In the genomic region with DNA sequence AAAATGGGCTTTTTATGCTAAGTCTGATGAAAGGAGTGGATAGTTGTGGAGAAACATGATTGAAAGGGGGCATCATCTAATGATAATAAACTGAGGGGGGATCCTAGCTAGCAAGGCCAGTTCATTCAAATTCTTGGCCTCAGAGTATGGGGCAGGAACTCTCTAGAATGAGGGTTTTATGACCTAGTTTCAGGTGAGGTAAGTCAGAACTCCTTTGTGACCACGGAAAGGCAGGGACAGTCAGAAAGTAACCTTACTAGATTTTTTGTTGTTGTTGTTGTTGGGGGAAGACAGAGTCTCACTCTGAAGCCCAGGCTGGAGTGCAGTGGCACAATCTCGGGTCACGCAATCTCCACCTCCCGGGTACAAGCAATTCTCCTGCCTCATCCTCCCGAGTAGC, we compare ENCODE assay signal across 19 cellular contexts. TPM values are rescaled to one million over a fixed set of nuclear protein-coding genes. Genes with fewer than 3 reads are reported as not detected.
DNase-seq lines count a peak whose midpoint lies in the region; ATAC-seq and TF ChIP-seq lines count a peak whose summit lies in the region.
"Had no signal": no experiment of that assay in that cellular context is flagged by ENCODE, and none has a peak within 500 bp of the region (broad histone marks: within the 10 kb centered on the region; RNA-seq: fewer than 3 reads in every experiment).

No MANE protein-coding gene starts in this region.

- CTCF ChIA-PET in activated naive CD4-positive, alpha-beta T cell treated with anti-CD3 and anti-CD28 coated beads for 36 hours (lab: Charles Lee) = interaction anchor here (0.7 kb wide), 1 partner anchor 1123 kb away, joined by 3 read pairs; no protein-coding TSS in a partner anchor

- H3F3A ChIP-seq in Loucy (ENCODE audit: low read depth) = no peaks in the 10 kb centered on the region

- peaks cover under 1% of the 10 kb centered on the region; the same call in 1 of the 2 replicates for H3K9me3 ChIP-seq in Loucy (ENCODE audit: insufficient read depth, low read depth, low read length)
- H3K9me3 ChIP-seq: HAP-1 had no signal

- H3K4me1 Mint-ChIP-seq in activated naive CD4-positive, alpha-beta T cell treated with anti-CD3 and anti-CD28 coated beads for 36 hours (ENCODE audit: low read depth) = peaks cover 26% of the 10 kb centered on the region
- peaks cover 45% of the 10 kb centered on the region for H3K4me1 Mint-ChIP-seq in stimulated activated effector memory CD8-positive, alpha-beta T cell treated with anti-CD3 and anti-CD28 coated beads, Interleukin-12 subunit alpha, Interleukin-12 subunit beta, amount 100 ng/mL, for 72 hours

- ATAC-seq in GM18870 (IDR thresholded peaks at IDR 0.05; ENCODE audit: unreplicated experiment) = peak; percentile 53
- ATAC-seq in stimulated activated effector memory CD8-positive, alpha-beta T cell treated with anti-CD3 and anti-CD28 coated beads, Interleukin-12 subunit alpha, Interleukin-12 subunit beta, amount 100 ng/mL, for 72 hours = peak; percentile 65
- ATAC-seq in GM21528 (IDR thresholded peaks at IDR 0.05; ENCODE audit: low FRiP score, unreplicated experiment) = no peak
- no peak for ATAC-seq in GM18517 (IDR thresholded peaks at IDR 0.05; ENCODE audit: unreplicated experiment)
- ATAC-seq: CD8-positive, alpha-beta T cell had no signal

- H3K4me3 ChIP-seq in Loucy (ENCODE audit: low read length, poor library complexity, severe bottlenecking) = no peak overlapping the region
- H3K4me3 ChIP-seq: GM23248, HAP-1 had no signal

- no peak overlapping the region for H2AFZ ChIP-seq in Loucy (ENCODE audit: low read length)

- intact Hi-C loops in activated naive CD4-positive, alpha-beta T cell treated with anti-CD3 and anti-CD28 coated beads for 36 hours (cut with micrococcal nuclease) = no loop called here

- H3K27ac Mint-ChIP-seq in activated naive CD4-positive, alpha-beta T cell treated with anti-CD3 and anti-CD28 coated beads for 36 hours = no peak overlapping the region
- H3K27ac Mint-ChIP-seq in stimulated activated effector memory CD8-positive, alpha-beta T cell treated with anti-CD3 and anti-CD28 coated beads, Interleukin-12 subunit alpha, Interleukin-12 subunit beta, amount 100 ng/mL, for 72 hours = no peak overlapping the region
- H3K27ac Mint-ChIP-seq: CD8-positive, alpha-beta T cell had no signal

- no peak for TF ChIP-seq CTCF in Loucy (conservative IDR thresholded peaks at IDR 0.05; ENCODE audit: low read length)

- H3K36me3 Mint-ChIP-seq in activated naive CD4-positive, alpha-beta T cell treated with anti-CD3 and anti-CD28 coated beads for 36 hours (ENCODE audit: low read depth) = peaks cover 2% of the 10 kb centered on the region
- no peaks in the 10 kb centered on the region for H3K36me3 Mint-ChIP-seq in stimulated activated effector memory CD8-positive, alpha-beta T cell treated with anti-CD3 and anti-CD28 coated beads, Interleukin-12 subunit alpha, Interleukin-12 subunit beta, amount 100 ng/mL, for 72 hours

- H3K9me3 Mint-ChIP-seq in activated naive CD4-positive, alpha-beta T cell treated with anti-CD3 and anti-CD28 coated beads for 36 hours = no peaks in the 10 kb centered on the region
- no peaks in the 10 kb centered on the region for H3K9me3 Mint-ChIP-seq in stimulated activated effector memory CD8-positive, alpha-beta T cell treated with anti-CD3 and anti-CD28 coated beads, Interleukin-12 subunit alpha, Interleukin-12 subunit beta, amount 100 ng/mL, for 72 hours
- H3K9me3 Mint-ChIP-seq: CD8-positive, alpha-beta T cell had no signal

- peak; percentile 16 for DNase-seq in activated naive CD4-positive, alpha-beta T cell treated with anti-CD3 and anti-CD28 coated beads for 36 hours
- DNase-seq in activated naive CD4-positive, alpha-beta T cell (lab: John Stamatoyannopoulos, UW) = no peak
- no peak for DNase-seq in stimulated activated effector memory CD8-positive, alpha-beta T cell treated with anti-CD3 and anti-CD28 coated beads, Interleukin-12 subunit alpha, Interleukin-12 subunit beta, amount 100 ng/mL, for 72 hours (ENCODE audit: low spot score in 2 of 2)
- DNase-seq: Calu3; CD8-positive, alpha-beta T cell; GM23248; KG1; NCI-H1417; NCI-H187; NCI-H2227 treated with DMSO at 0.1 percent for 48 hours; NCI-H524; NCI-H82; SHP77 had no signal

- peaks cover 38% of the 10 kb centered on the region for H3K4me1 ChIP-seq in Loucy (ENCODE audit: insufficient read depth, low read length, poor library complexity, severe bottlenecking)

- no peaks in the 10 kb centered on the region for H3K9me2 ChIP-seq in Loucy (replicated peaks; ENCODE audit: low read depth, low read length)

- peak overlapping the region; percentile 93 for H3K4me2 ChIP-seq in Loucy (ENCODE audit: low read depth, low read length, poor library complexity, severe bottlenecking)

- H3K4me3 Mint-ChIP-seq in activated naive CD4-positive, alpha-beta T cell treated with anti-CD3 and anti-CD28 coated beads for 36 hours = no peak overlapping the region
- no peak overlapping the region for H3K4me3 Mint-ChIP-seq in stimulated activated effector memory CD8-positive, alpha-beta T cell treated with anti-CD3 and anti-CD28 coated beads, Interleukin-12 subunit alpha, Interleukin-12 subunit beta, amount 100 ng/mL, for 72 hours

- H3K9ac ChIP-seq in Loucy (ENCODE audit: low read depth, low read length, poor library complexity, severe bottlenecking) = no peak overlapping the region
- H3K9ac ChIP-seq: GM23248 had no signal

- H4K20me1 ChIP-seq in Loucy (ENCODE audit: insufficient read depth, low read length, poor library complexity, severe bottlenecking) = peaks cover 7% of the 10 kb centered on the region

- H3K79me2 ChIP-seq in Loucy (ENCODE audit: insufficient read depth, low read length) = peaks cover 43% of the 10 kb centered on the region

- H3K27me3 ChIP-seq in Loucy (ENCODE audit: insufficient read depth, low read length, poor library complexity, severe bottlenecking) = no peaks in the 10 kb centered on the region
- H3K27me3 ChIP-seq: BLaER1 treated with 17β-estradiol and CSF1 and Interleukin-3, amounts not matched to agents 10 nM and 100 nM had no signal

- H3K36me3 ChIP-seq in Loucy (ENCODE audit: insufficient read depth, low read length) = no peaks in the 10 kb centered on the region
- H3K36me3 ChIP-seq: HAP-1 had no signal

- H3K27me3 Mint-ChIP-seq in activated naive CD4-positive, alpha-beta T cell treated with anti-CD3 and anti-CD28 coated beads for 36 hours (ENCODE audit: low read depth) = peaks cover 6% of the 10 kb centered on the region

RNA-seq across cellular contexts. Expression of gene PAQR3, which starts 1.5 kb away (rescaled TPM):
- total RNA-seq in activated naive CD4-positive, alpha-beta T cell treated with anti-CD3 and anti-CD28 coated beads for 36 hours = 10 to 100 TPM; 12.4 to 13.9 TPM

Comparison
In these comparisons a context has a peak if more than half of its experiments do, and no peak if none do; other contexts are left out.
1. ATAC-seq: peak in GM18870 (single experiment) and stimulated activated effector memory CD8-positive, alpha-beta T cell treated with anti-CD3 and anti-CD28 coated beads, Interleukin-12 subunit alpha, Interleukin-12 subunit beta, amount 100 ng/mL, for 72 hours (single experiment); none in GM21528 (single experiment) and GM18517 (single experiment).